ENCODE assay signal across 13 cellular contexts in the genomic region with DNA sequence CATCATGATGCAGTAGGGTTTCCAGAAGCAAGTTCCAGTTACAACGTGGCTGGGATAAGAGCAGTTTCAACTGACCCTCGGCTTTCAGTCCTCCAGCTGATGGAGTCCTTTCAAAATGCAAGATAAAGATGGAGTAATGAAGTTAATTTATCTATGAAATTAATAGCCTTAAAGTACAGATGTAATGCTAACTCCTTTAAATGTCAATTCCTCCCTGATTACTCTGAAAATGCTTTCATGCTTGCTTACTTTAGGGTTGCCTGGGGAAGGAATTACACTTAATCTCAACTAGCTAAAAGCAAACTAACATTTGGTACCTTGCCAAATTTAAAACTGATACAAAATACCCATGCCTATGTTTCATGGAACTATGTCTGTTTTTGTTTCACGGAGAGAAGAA.
"Had no signal": no experiment of that assay in that cellular context is flagged by ENCODE, and none has a peak within 500 bp of the region (broad histone marks: within the 10 kb centered on the region; RNA-seq: fewer than 3 reads in every experiment).

No MANE protein-coding gene starts in this region.

- H3K4me1 ChIP-seq: esophagus squamous epithelium, parathyroid adenoma, spleen had no signal

- H3K27me3 ChIP-seq: esophagus squamous epithelium, hepatocyte, spleen had no signal

- H3K9me3 ChIP-seq: esophagus squamous epithelium, spleen had no signal

- DNase-seq: activated CD4-positive, alpha-beta T cell treated with anti-CD3 and anti-CD28 coated beads, Interleukin-2, amount 50 U/mL, for 4 hours; activated gamma-delta T cell treated with Interleukin-2 at 50 U/mL for 16 hours; effector memory CD8-positive, alpha-beta T cell; esophagus squamous epithelium; retina; spleen; stimulated activated CD4-positive, alpha-beta T cell treated with anti-CD3 and anti-CD28 coated beads, Interleukin-4, amount 100 ng/mL, for 4 hours; stimulated activated naive B cell treated with anti-CD40 and anti-IgM and Interleukin-4, amounts not matched to agents 10 μg/mL and 1 μg/mL and 100 μg/mL, for 72 hours had no signal

- H3K27ac ChIP-seq: esophagus squamous epithelium, hepatocyte, parathyroid adenoma, spleen had no signal

- ATAC-seq: activated naive CD4-positive, alpha-beta T cell treated with anti-CD3 and anti-CD28 coated beads, Interleukin-2, amount 50 U/mL, for 72 hours; effector memory CD8-positive, alpha-beta T cell; left lobe of liver; stimulated activated naive B cell treated with anti-CD40 and anti-IgM and Interleukin-4, amounts not matched to agents 10 μg/mL and 1 μg/mL and 100 μg/mL, for 72 hours had no signal

- H3K4me3 ChIP-seq: esophagus squamous epithelium, hepatocyte, lung, spleen had no signal
